In the genomic region with DNA sequence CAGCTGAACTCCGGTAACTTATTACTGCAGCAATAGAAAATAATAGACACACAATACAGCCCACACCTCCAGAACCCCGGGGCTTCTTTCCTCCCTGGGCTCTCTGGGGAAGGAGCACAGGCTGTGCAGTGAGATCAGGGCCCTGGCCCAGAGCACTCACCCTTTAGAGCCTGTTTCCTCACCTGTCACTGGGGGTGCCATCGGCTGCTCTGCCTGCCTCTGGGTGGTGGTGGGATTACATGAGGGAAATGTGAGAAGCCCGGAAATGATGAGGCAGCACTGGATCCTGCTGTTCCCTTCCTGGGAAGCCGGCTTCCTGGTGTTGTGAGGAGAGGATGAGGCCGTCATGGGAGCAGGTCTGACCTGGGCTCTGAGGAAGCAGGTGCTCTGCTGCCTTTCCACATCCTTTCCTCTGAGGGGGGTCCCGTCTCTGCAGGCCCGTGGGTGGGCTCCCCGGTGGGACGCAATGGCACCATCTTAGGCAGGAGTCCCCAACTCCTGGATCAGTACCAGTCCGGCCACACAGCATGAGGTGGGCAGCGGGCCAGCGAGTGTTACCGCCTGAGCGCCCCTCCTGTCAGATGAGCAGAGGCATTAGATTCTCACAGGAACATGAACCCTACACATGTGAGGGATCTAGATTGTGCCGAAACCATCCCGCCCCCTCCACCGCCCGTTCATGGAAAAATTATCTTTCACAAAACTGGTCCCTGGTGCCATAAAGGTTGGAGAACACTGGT, we compare ENCODE assay signal across 14 cellular contexts.
"Had no signal": no experiment of that assay in that cellular context is flagged by ENCODE, and none has a peak within 500 bp of the region (broad histone marks: within the 10 kb centered on the region; RNA-seq: fewer than 3 reads in every experiment).

No MANE protein-coding gene starts in this region.

- H3K27me3 ChIP-seq: pancreas, uterus had no signal

- H3K27ac Mint-ChIP-seq: activated B cell treated with CpG ODN at 0.5 μM for 24 hours; dendritic cell treated with granulocyte-macrophage colony-stimulating factor and Interleukin-4, amounts not matched to agents 40 ng/mL and 50 ng/mL, for 4 days; endodermal cell; nephron progenitor cell; T-cell had no signal

- ATAC-seq: pancreas, T-cell had no signal

- H3K4me3 ChIP-seq: pancreas, skin epidermis, uterus had no signal

- H3K36me3 Mint-ChIP-seq: T-cell had no signal

- H3K9me3 Mint-ChIP-seq: activated B cell treated with CpG ODN at 0.5 μM for 24 hours; dendritic cell treated with granulocyte-macrophage colony-stimulating factor and Interleukin-4, amounts not matched to agents 40 ng/mL and 50 ng/mL, for 4 days; endodermal cell; T-cell had no signal

- DNase-seq: activated B cell treated with CpG ODN at 0.5 μM for 24 hours; activated CD4-positive, alpha-beta T cell treated with anti-CD3 and anti-CD28 coated beads, Interleukin-2, amount 50 U/mL, for 1 hour; activated naive CD4-positive, alpha-beta T cell treated with anti-CD3 and anti-CD28 coated beads, Interleukin-2, amount 50 U/mL, for 16 hours; activated T-cell treated with anti-CD3 and anti-CD28 coated beads, Interleukin-2, amount 50 U/mL, for 1 hour; endodermal cell; mesenchymal stem cell; nephron progenitor cell; stimulated activated CD4-positive, alpha-beta T cell treated with anti-CD3 and anti-CD28 coated beads, Interleukin-4, amount 100 ng/mL, for 4 hours; T-cell; T1000; uterus had no signal

- H3K36me3 ChIP-seq: pancreas, uterus had no signal

- H3K4me3 Mint-ChIP-seq: activated B cell treated with CpG ODN at 0.5 μM for 24 hours; dendritic cell treated with granulocyte-macrophage colony-stimulating factor and Interleukin-4, amounts not matched to agents 40 ng/mL and 50 ng/mL, for 4 days; endodermal cell; nephron progenitor cell; T-cell had no signal

- H3K27ac ChIP-seq: pancreas, skin epidermis, uterus had no signal

- H3K9me3 ChIP-seq: pancreas, uterus had no signal

- H3K4me1 Mint-ChIP-seq: activated B cell treated with CpG ODN at 0.5 μM for 24 hours, endodermal cell, T-cell had no signal

- H3K4me1 ChIP-seq: pancreas, uterus had no signal

- H3K27me3 Mint-ChIP-seq: dendritic cell treated with granulocyte-macrophage colony-stimulating factor and Interleukin-4, amounts not matched to agents 40 ng/mL and 50 ng/mL, for 4 days had no signal
